ENCODE assay signal across 17 cellular contexts in the genomic region with DNA sequence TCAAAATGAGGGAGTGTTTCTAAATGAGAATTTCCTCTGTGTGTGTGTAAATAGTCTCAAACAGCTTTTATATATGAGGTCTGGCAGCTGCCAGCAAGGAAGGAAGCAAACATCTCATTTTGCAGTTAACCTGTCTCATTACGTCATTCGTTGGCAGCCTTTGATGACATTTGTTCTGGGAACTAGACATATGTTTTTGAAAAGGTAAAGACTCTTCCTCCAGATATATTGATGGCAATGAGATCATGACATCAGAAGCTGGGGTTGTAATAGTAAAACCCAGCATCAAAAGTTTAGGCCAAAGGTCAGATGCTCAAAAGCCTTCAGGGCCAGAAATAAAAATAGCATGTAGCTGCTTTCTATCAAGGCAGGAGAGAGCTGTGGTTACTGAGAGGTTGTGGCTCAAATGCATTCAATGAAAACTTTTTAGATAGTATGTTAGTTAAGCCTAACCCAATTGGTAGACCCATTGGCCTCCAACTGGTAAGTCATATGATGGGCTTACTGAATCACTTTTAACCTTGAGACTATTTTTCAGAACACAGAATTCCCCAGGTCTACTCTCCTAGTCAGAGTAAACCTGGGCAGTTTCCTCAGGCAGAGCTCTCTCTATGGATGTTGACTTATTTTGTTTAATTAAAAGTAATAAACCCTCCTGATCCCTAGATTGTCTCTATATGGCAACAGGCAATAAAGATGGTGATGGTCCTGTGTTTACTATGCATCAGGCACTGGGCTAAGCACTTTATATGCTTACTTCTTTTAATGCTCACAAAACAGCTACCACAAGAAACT.
A peak's percentile ranks its signal among the peaks of the same experiment; 100 is the strongest.
DNase-seq lines count a peak whose midpoint lies in the region; ATAC-seq, FAIRE-seq and TF ChIP-seq lines count a peak whose summit lies in the region.
"Had no signal": no experiment of that assay in that cellular context is flagged by ENCODE, and none has a peak within 500 bp of the region (broad histone marks: within the 10 kb centered on the region; RNA-seq: fewer than 3 reads in every experiment).

No MANE protein-coding gene starts in this region.

- no peaks in the 10 kb centered on the region for H3K27me3 Mint-ChIP-seq in naive thymus-derived CD8-positive, alpha-beta T cell
- H3K27me3 Mint-ChIP-seq: CD4-positive, alpha-beta memory T cell; stimulated activated naive CD8-positive, alpha-beta T cell treated with anti-CD3 and anti-CD28 coated beads, Interleukin-15, amount 100 ng/mL, for 72 hours had no signal

- POLR2A ChIA-PET in naive thymus-derived CD8-positive, alpha-beta T cell (lab: Charles Lee): interaction anchor here (0.8 to 1.9 kb wide), 4 partner anchors 9 to 574 kb away, joined by 3 to 11 read pairs (median 5); no protein-coding TSS in a partner anchor

- ATAC-seq in naive thymus-derived CD8-positive, alpha-beta T cell: peak; percentile 82 to 90
- ATAC-seq in HG02623 (IDR thresholded peaks at IDR 0.05; ENCODE audit: unreplicated experiment) (no peak), HG03571 (IDR thresholded peaks at IDR 0.05; ENCODE audit: unreplicated experiment) (no peak)
- ATAC-seq: stimulated activated naive CD8-positive, alpha-beta T cell treated with anti-CD3 and anti-CD28 coated beads, Interleukin-15, amount 100 ng/mL, for 72 hours had no signal

- peaks cover 6 to 22% (median 13%) of the 10 kb centered on the region in 4 donors for H3K4me1 Mint-ChIP-seq in naive thymus-derived CD8-positive, alpha-beta T cell
- H3K4me1 Mint-ChIP-seq: CD4-positive, alpha-beta memory T cell had no signal

- H3K9me3 Mint-ChIP-seq in naive thymus-derived CD8-positive, alpha-beta T cell: peaks cover 0 to 8% (median 3%) of the 10 kb centered on the region in 9 donors

- TF ChIP-seq POLR2A in GM12891 (IDR thresholded peaks at IDR 0.05; ENCODE audit: low read depth, low read length): no peak

- FAIRE-seq in GM12891 (lab: Jason Lieb, UNC): peak; percentile 5
- FAIRE-seq: astrocyte, endometrium, urothelium cell line had no signal

- H3K27ac Mint-ChIP-seq in naive thymus-derived CD8-positive, alpha-beta T cell: peak overlapping the region; percentile 60 to 95 (median 86)
- H3K27ac Mint-ChIP-seq: CD4-positive, alpha-beta memory T cell; stimulated activated naive CD8-positive, alpha-beta T cell treated with anti-CD3 and anti-CD28 coated beads, Interleukin-15, amount 100 ng/mL, for 72 hours had no signal

- H3K4me3 Mint-ChIP-seq in naive thymus-derived CD8-positive, alpha-beta T cell: peak overlapping the region in 2 of 10 donors; percentile 15 to 23
- H3K4me3 Mint-ChIP-seq: CD4-positive, alpha-beta memory T cell; stimulated activated naive CD8-positive, alpha-beta T cell treated with anti-CD3 and anti-CD28 coated beads, Interleukin-15, amount 100 ng/mL, for 72 hours had no signal

- peaks cover 0 to 6% (median 2%) of the 10 kb centered on the region in 3 donors for H3K36me3 Mint-ChIP-seq in naive thymus-derived CD8-positive, alpha-beta T cell
- H3K36me3 Mint-ChIP-seq: CD4-positive, alpha-beta memory T cell had no signal

- DNase-seq in NOMO-1 treated with DMSO at 0.1 percent for 48 hours (lab: John Stamatoyannopoulos, UW; ENCODE audit: unreplicated experiment): peak; percentile 23
- no peak for DNase-seq in NOMO-1 treated with dmso at 0.1 percent for 144 hours (lab: John Stamatoyannopoulos, UW; ENCODE audit: unreplicated experiment)
- DNase-seq in GM12891 (ENCODE audit: insufficient read length, low spot score): no peak
- peak; percentile 58 for DNase-seq in SHP77 treated with DMSO at 0.1 percent for 48 hours (lab: John Stamatoyannopoulos, UW)
- peak in 6 of 10 donors; percentile 10 to 74 (median 58) for DNase-seq in naive thymus-derived CD8-positive, alpha-beta T cell
- no peak for DNase-seq in NCI-H2171 (lab: John Stamatoyannopoulos, UW)
- DNase-seq: activated effector memory CD4-positive, alpha-beta T cell treated with anti-CD3 and anti-CD28 coated beads, Interleukin-2, amount 50 U/mL, for 16 hours; CD4-positive, alpha-beta memory T cell; islet precursor cell; NCI-H226; retina; stimulated activated naive CD8-positive, alpha-beta T cell treated with anti-CD3 and anti-CD28 coated beads, Interleukin-15, amount 100 ng/mL, for 72 hours had no signal

TF ChIP-seq in GM12891, 5 proteins besides CTCF, POLR2A, EP300 and RAD21:
- TF ChIP-seq POU2F2 (IDR thresholded peaks at IDR 0.05; ENCODE audit: low read depth, low read length) (no peak), POLR2AphosphoS5 (IDR thresholded peaks at IDR 0.05; ENCODE audit: low read depth, low read length) (no peak), SPI1 (IDR thresholded peaks at IDR 0.05; ENCODE audit: low read depth, low read length) (no peak), PAX5 (IDR thresholded peaks at IDR 0.05; ENCODE audit: insufficient read depth, low read length, severe bottlenecking) (no peak), TAF1 (IDR thresholded peaks at IDR 0.05; ENCODE audit: low read depth, low read length) (no peak)

Comparison
In these comparisons a context has a peak if more than half of its experiments do, and no peak if none do; other contexts are left out.
1. DNase-seq: peak in NOMO-1 treated with DMSO at 0.1 percent for 48 hours (single experiment), SHP77 treated with DMSO at 0.1 percent for 48 hours (single experiment) and naive thymus-derived CD8-positive, alpha-beta T cell (6 of 10); none in NOMO-1 treated with dmso at 0.1 percent for 144 hours (single experiment), GM12891 (single experiment) and NCI-H2171 (single experiment).
2. ATAC-seq: peak in naive thymus-derived CD8-positive, alpha-beta T cell (2 of 2); none in HG02623 (single experiment) and HG03571 (single experiment).